Comparison of ENCODE assay signal across 19 cellular contexts in genomic region chr2:25397777-25398176, GRCh38.
"Had no signal": no experiment of that assay in that cellular context is flagged by ENCODE, and none has a peak within 500 bp of the region (broad histone marks: within the 10 kb centered on the region; RNA-seq: fewer than 3 reads in every experiment).

No MANE protein-coding gene starts in this region.

- DNase-seq: activated CD4-positive, alpha-beta memory T cell treated with anti-CD3 and anti-CD28 coated beads for 36 hours; activated CD4-positive, alpha-beta T cell treated with anti-CD3 and anti-CD28 coated beads for 36 hours; activated naive CD4-positive, alpha-beta T cell; activated naive CD8-positive, alpha-beta T cell treated with anti-CD3 and anti-CD28 coated beads, Interleukin-2, amount 10 ng/mL, durations not matched to agents 7 days and 5 days; amygdala; effector memory CD8-positive, alpha-beta T cell; left colon; lower lobe of right lung; natural killer cell; pancreas; right lobe of liver; small intestine; stimulated activated CD4-positive, alpha-beta T cell treated with anti-CD3 and anti-CD28 coated beads, Interleukin-4, amount 100 ng/mL, for 1 hour; upper lobe of right lung had no signal

- H3K27ac ChIP-seq: cardiac muscle cell, lower lobe of right lung, neutrophil, pancreas, right lobe of liver, thoracic aorta, upper lobe of right lung had no signal

- H3K4me3 ChIP-seq: cardiac muscle cell, lower lobe of right lung, pancreas, right lobe of liver, thoracic aorta, upper lobe of right lung had no signal

- H3K36me3 ChIP-seq: cardiac muscle cell, lower lobe of right lung, neutrophil, pancreas, right lobe of liver, thoracic aorta, upper lobe of right lung had no signal

- H3K9me3 ChIP-seq: lower lobe of right lung, neutrophil, pancreas, right lobe of liver, thoracic aorta, upper lobe of right lung had no signal

- H3K4me1 ChIP-seq: lower lobe of right lung, pancreas, upper lobe of right lung had no signal

- FAIRE-seq: pancreas, small intestine had no signal

- ATAC-seq: activated CD4-positive, alpha-beta T cell treated with anti-CD3 and anti-CD28 coated beads for 36 hours; activated CD8-positive, alpha-beta memory T cell treated with anti-CD3 and anti-CD28 coated beads, Interleukin-2, amount 10 ng/mL, durations not matched to agents 7 days and 5 days; effector memory CD8-positive, alpha-beta T cell; left colon; lower lobe of right lung; natural killer cell; pancreas; right lobe of liver; stimulated activated memory B cell treated with anti-CD40 and anti-IgM and Interleukin-4, amounts not matched to agents 10 μg/mL and 1 μg/mL and 100 μg/mL, for 72 hours; upper lobe of right lung had no signal
